ENCODE assay signal across 27 cellular contexts in the genomic region with DNA sequence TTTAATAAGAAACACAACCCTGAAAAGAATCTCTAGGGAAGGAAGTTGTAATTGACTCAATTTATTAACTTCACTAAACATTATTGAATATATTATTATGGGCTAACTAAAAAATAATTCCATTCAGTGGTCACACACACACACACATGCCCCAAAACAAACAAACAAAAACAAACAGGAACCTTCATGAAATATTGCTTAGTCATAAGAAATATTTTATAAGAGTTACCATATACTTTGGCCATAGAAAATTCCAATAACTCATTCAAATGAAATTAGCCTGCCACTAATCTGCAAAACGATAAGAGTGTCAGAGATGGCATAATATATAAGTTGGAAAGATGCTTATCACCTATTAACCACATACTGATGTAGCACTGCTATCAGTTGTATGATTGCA.
"Had no signal": no experiment of that assay in that cellular context is flagged by ENCODE, and none has a peak within 500 bp of the region (broad histone marks: within the 10 kb centered on the region; RNA-seq: fewer than 3 reads in every experiment).

No MANE protein-coding gene starts in this region.

- H3K36me3 Mint-ChIP-seq: immature natural killer cell had no signal

- H3K27me3 ChIP-seq: breast epithelium, esophagus muscularis mucosa, hepatocyte, right lobe of liver, SJSA1, tibial artery had no signal

- H3K27ac ChIP-seq: breast epithelium, esophagus muscularis mucosa, hepatocyte, lower lobe of right lung, SJSA1, skin epidermis, tibial artery had no signal

- H3K4me3 ChIP-seq: breast epithelium, esophagus muscularis mucosa, hepatocyte, lower lobe of right lung, mucosa of descending colon, right lobe of liver, SJSA1, skin epidermis, tibial artery had no signal

- H3K9me3 ChIP-seq: breast epithelium, esophagus muscularis mucosa, lower lobe of right lung, mucosa of descending colon, right lobe of liver, SJSA1, tibial artery had no signal

- H3K4me2 ChIP-seq: hepatocyte had no signal

- H3K36me3 ChIP-seq: breast epithelium, esophagus muscularis mucosa, lower lobe of right lung, right lobe of liver, SJSA1, tibial artery had no signal

- H3K27me3 Mint-ChIP-seq: central memory CD8-positive, alpha-beta T cell; effector memory CD8-positive, alpha-beta T cell had no signal

- H3K9me3 Mint-ChIP-seq: central memory CD8-positive, alpha-beta T cell; effector memory CD8-positive, alpha-beta T cell; immature natural killer cell; neural crest cell had no signal

- H3K4me1 ChIP-seq: breast epithelium, esophagus muscularis mucosa, SJSA1, tibial artery had no signal

- H3K4me1 Mint-ChIP-seq: neural crest cell had no signal

- DNase-seq: activated CD4-positive, alpha-beta T cell treated with anti-CD3 and anti-CD28 coated beads for 1 hour; activated gamma-delta T cell treated with Interleukin-2 at 50 U/mL for 16 hours; activated T-cell treated with anti-CD3 and anti-CD28 coated beads, Interleukin-2, amount 50 U/mL, for 48 hours; effector memory CD8-positive, alpha-beta T cell; glutamatergic neuron; immature natural killer cell; lower lobe of right lung; mesendoderm; mucosa of descending colon; occipital lobe; posterior cingulate gyrus; right lobe of liver; stimulated activated CD4-positive, alpha-beta T cell treated with anti-CD3 and anti-CD28 coated beads, Interleukin-1b, Interleukin-23, amount 100 ng/mL, for 48 hours; stimulated activated naive CD4-positive, alpha-beta T cell treated with Interleukin-2 at 50 U/mL for 16 hours; T-helper 1 cell; tibial artery had no signal

- FAIRE-seq: colon, frontal cortex, TTC549 had no signal

- H3K27ac Mint-ChIP-seq: effector memory CD8-positive, alpha-beta T cell; immature natural killer cell had no signal

- H2AFZ ChIP-seq: hepatocyte had no signal

- H3K4me3 Mint-ChIP-seq: central memory CD8-positive, alpha-beta T cell; effector memory CD8-positive, alpha-beta T cell; immature natural killer cell; neural crest cell had no signal

- ATAC-seq: effector memory CD8-positive, alpha-beta T cell; left lobe of liver; lower lobe of right lung; mucosa of descending colon; right lobe of liver had no signal

- H3K79me2 ChIP-seq: hepatocyte had no signal
